1 cellular context compared by ENCODE assay signal in genomic region chr2:61177727-61178549, GRCh38.
TF ChIP-seq lines count a peak whose summit lies in the region.

No MANE protein-coding gene starts in this region.

TF ChIP-seq in K562, 482 proteins besides CTCF, POLR2A, EP300 and RAD21 (continued from another document and continues in another):
- TF ChIP-seq ZNF449 (CRISPR knock-in tag; IDR thresholded peaks at IDR 0.05), result no peak
- TF ChIP-seq FOXK1 (CRISPR knock-in tag; IDR thresholded peaks at IDR 0.05; ENCODE audit: borderline replicate concordance), result no peak
- no peak for TF ChIP-seq ZNF77 (CRISPR knock-in tag; IDR thresholded peaks at IDR 0.05)
- TF ChIP-seq NELFE (IDR thresholded peaks at IDR 0.05; ENCODE audit: insufficient read depth, insufficient read length), result no peak
- TF ChIP-seq SNIP1 (IDR thresholded peaks at IDR 0.05; ENCODE audit: low read depth), result no peak
- TF ChIP-seq WHSC1 (IDR thresholded peaks at IDR 0.05; ENCODE audit: low read length), result no peak
- TF ChIP-seq E2F6 (IDR thresholded peaks at IDR 0.05; ENCODE audit: borderline replicate concordance in 1 of 2, extremely low read depth in 1 of 2, insufficient read depth in 1 of 2, insufficient read length in 1 of 2, low read depth in 1 of 2, low read length in 1 of 2, poor library complexity in 1 of 2, severe bottlenecking in 1 of 2), result peak in 1 of 2 experiments; percentile 22
- no peak for TF ChIP-seq CHD7 (IDR thresholded peaks at IDR 0.05; ENCODE audit: low read depth, low read length)
- no peak for TF ChIP-seq PHTF2 (CRISPR knock-in tag; IDR thresholded peaks at IDR 0.05)
- no peak for TF ChIP-seq ZNF143 (CRISPR knock-in tag; IDR thresholded peaks at IDR 0.05)
- TF ChIP-seq RBBP5 (IDR thresholded peaks at IDR 0.05; ENCODE audit: borderline replicate concordance, insufficient read depth, low read length, poor library complexity, severe bottlenecking), result peak; percentile 61
- TF ChIP-seq RBM14 (IDR thresholded peaks at IDR 0.05; ENCODE audit: borderline replicate concordance, insufficient read depth, low read depth, low read length), result no peak
- no peak for TF ChIP-seq E4F1 (CRISPR knock-in tag; IDR thresholded peaks at IDR 0.05; ENCODE audit: borderline replicate concordance)
- TF ChIP-seq MBD1 (CRISPR knock-in tag; IDR thresholded peaks at IDR 0.05), result 0 out of 2 replicates have a peak, but pooled peaks have one; percentile 8
- no peak for TF ChIP-seq TAF1 (IDR thresholded peaks at IDR 0.05; ENCODE audit: control insufficient read depth, extremely low read depth, insufficient read depth, low read length, severe bottlenecking)
- no peak for TF ChIP-seq HNRNPUL1 (IDR thresholded peaks at IDR 0.05; ENCODE audit: low read length)
- TF ChIP-seq GABPB1 (CRISPR knock-in tag; IDR thresholded peaks at IDR 0.05), result 0 out of 2 replicates have a peak, but pooled peaks have one; percentile 13
- no peak for TF ChIP-seq FOXJ2 (tag; IDR thresholded peaks at IDR 0.05)
- peak; percentile 65 for TF ChIP-seq HMGN3 (IDR thresholded peaks at IDR 0.05; ENCODE audit: borderline replicate concordance, extremely low read depth, insufficient read length, low read depth, low read length)
- TF ChIP-seq PHF8 (IDR thresholded peaks at IDR 0.05; ENCODE audit: borderline replicate concordance, low read length), result no peak
- no peak for TF ChIP-seq IRF2 (CRISPR knock-in tag; IDR thresholded peaks at IDR 0.05)
- no peak for TF ChIP-seq ID3 (CRISPR knock-in tag; IDR thresholded peaks at IDR 0.05)
- TF ChIP-seq ID3 (tag; IDR thresholded peaks at IDR 0.05), result no peak
- TF ChIP-seq MXI1 (IDR thresholded peaks at IDR 0.05; ENCODE audit: low read depth, low read length), result no peak
- TF ChIP-seq POLR2AphosphoS2 (IDR thresholded peaks at IDR 0.05; ENCODE audit: low read length), result no peak
- TF ChIP-seq SAFB (IDR thresholded peaks at IDR 0.05; ENCODE audit: borderline replicate concordance, low read depth, low read length), result no peak
- no peak for TF ChIP-seq RUNX1 (IDR thresholded peaks at IDR 0.05; ENCODE audit: low read depth)
- no peak for TF ChIP-seq SMARCE1 (IDR thresholded peaks at IDR 0.05)
- no peak for TF ChIP-seq XRCC4 (IDR thresholded peaks at IDR 0.05; ENCODE audit: extremely low read depth, insufficient read depth, insufficient read length)
- TF ChIP-seq ARID1B (IDR thresholded peaks at IDR 0.05), result no peak
- TF ChIP-seq ZNF717 (CRISPR knock-in tag; IDR thresholded peaks at IDR 0.05), result no peak
- no peak for TF ChIP-seq ZKSCAN3 (CRISPR knock-in tag; IDR thresholded peaks at IDR 0.05)
- TF ChIP-seq NCOA4 (IDR thresholded peaks at IDR 0.05; ENCODE audit: partially characterized antibody), result no peak
- no peak for TF ChIP-seq ZNF384 (IDR thresholded peaks at IDR 0.05; ENCODE audit: low read depth, low read length)
- peak; percentile 32; the same call in 1 of the 2 replicates for TF ChIP-seq TFE3 (CRISPR knock-in tag; IDR thresholded peaks at IDR 0.05)
- no peak for TF ChIP-seq ZNF224 (CRISPR knock-in tag; IDR thresholded peaks at IDR 0.05)
- TF ChIP-seq CBX3 (IDR thresholded peaks at IDR 0.05; ENCODE audit: borderline replicate concordance in 1 of 2, low read length in 2 of 2), result no peak
- TF ChIP-seq FOXA3 (CRISPR knock-in tag; conservative IDR thresholded peaks at IDR 0.05 in 1 of 2, IDR thresholded peaks at IDR 0.05 in 1 of 2), result 0 out of 4 replicates have a peak, but pooled peaks of 1 of the 2 experiments have one; percentile 12
- TF ChIP-seq ZBTB7A (IDR thresholded peaks at IDR 0.05; ENCODE audit: borderline replicate concordance, control insufficient read depth, low read depth, low read length), result 0 out of 2 replicates have a peak, but pooled peaks have one; percentile 2
- no peak for TF ChIP-seq KLF1 (tag; IDR thresholded peaks at IDR 0.05)
